Comparison of ENCODE assay signal across 1 cellular context in genomic region chr11:3840289-3840869, GRCh38.
TF ChIP-seq lines count a peak whose summit lies in the region.

No MANE protein-coding gene starts in this region.

TF ChIP-seq in IMR-90, 13 proteins besides CTCF, POLR2A, EP300 and RAD21:
- TF ChIP-seq MAFK (IDR thresholded peaks at IDR 0.05; ENCODE audit: low read depth, low read length) (no peak), SMC3 (IDR thresholded peaks at IDR 0.05; ENCODE audit: low read depth, low read length) (no peak), NFE2L2 (IDR thresholded peaks at IDR 0.05; ENCODE audit: low read depth, low read length) (no peak), CHD1 (IDR thresholded peaks at IDR 0.05; ENCODE audit: low read depth, low read length) (no peak), USF2 (IDR thresholded peaks at IDR 0.05; ENCODE audit: low read depth, low read length) (no peak), RCOR1 (IDR thresholded peaks at IDR 0.05; ENCODE audit: insufficient replicate concordance, low read length) (no peak), BHLHE40 (IDR thresholded peaks at IDR 0.05; ENCODE audit: low read depth, low read length) (no peak), MXI1 (IDR thresholded peaks at IDR 0.05; ENCODE audit: borderline replicate concordance, low read depth, low read length) (no peak; the same call in 1 of the 2 replicates), MAZ (IDR thresholded peaks at IDR 0.05; ENCODE audit: borderline replicate concordance, low read depth, low read length) (no peak)
- TF ChIP-seq, protein P1, sequence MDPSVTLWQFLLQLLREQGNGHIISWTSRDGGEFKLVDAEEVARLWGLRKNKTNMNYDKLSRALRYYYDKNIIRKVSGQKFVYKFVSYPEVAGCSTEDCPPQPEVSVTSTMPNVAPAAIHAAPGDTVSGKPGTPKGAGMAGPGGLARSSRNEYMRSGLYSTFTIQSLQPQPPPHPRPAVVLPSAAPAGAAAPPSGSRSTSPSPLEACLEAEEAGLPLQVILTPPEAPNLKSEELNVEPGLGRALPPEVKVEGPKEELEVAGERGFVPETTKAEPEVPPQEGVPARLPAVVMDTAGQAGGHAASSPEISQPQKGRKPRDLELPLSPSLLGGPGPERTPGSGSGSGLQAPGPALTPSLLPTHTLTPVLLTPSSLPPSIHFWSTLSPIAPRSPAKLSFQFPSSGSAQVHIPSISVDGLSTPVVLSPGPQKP (IDR thresholded peaks at IDR 0.05; ENCODE audit: borderline replicate concordance, low read depth, low read length): no peak
